ENCODE assay signal across 30 cellular contexts in the genomic region with DNA sequence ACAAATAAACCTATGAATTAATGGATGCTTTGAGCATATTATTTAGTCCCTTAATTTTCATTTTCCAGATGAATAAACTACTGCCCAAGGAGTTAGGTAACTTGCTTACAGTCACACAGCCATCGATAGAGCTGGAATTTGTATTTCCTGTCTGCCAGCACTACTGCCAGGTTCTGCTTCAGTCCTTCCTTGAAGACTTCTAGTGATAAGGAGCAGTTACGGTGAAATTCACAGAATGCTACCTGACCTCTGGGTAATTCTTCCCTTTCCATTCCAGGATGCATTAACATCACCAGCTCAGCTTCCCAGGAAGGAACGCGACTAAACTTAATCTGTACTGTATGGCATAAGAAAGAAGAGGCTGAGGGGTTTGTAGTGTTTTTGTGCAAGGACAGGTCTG. TPM values are rescaled to one million over a fixed set of nuclear protein-coding genes. Genes with fewer than 3 reads are reported as not detected.
"Had no signal": no experiment of that assay in that cellular context is flagged by ENCODE, and none has a peak within 500 bp of the region (broad histone marks: within the 10 kb centered on the region; RNA-seq: fewer than 3 reads in every experiment).

No MANE protein-coding gene starts in this region.

- H3K27me3 ChIP-seq: ascending aorta, breast epithelium, esophagus muscularis mucosa, foreskin keratinocyte, gastrocnemius medialis had no signal

- H3K27ac ChIP-seq: ascending aorta, breast epithelium, esophagus muscularis mucosa, foreskin keratinocyte, gastrocnemius medialis had no signal

- H3K4me1 Mint-ChIP-seq: activated CD4-positive, alpha-beta T cell treated with anti-CD3 and anti-CD28 coated beads, Interleukin-2, amount 10 ng/mL, durations not matched to agents 7 days and 5 days; activated naive CD4-positive, alpha-beta T cell treated with anti-CD3 and anti-CD28 coated beads, Interleukin-2, amount 10 ng/mL, durations not matched to agents 7 days and 5 days; brain had no signal

- H3K4me1 ChIP-seq: ascending aorta, breast epithelium, esophagus muscularis mucosa, foreskin keratinocyte, gastrocnemius medialis had no signal

- H3K27me3 Mint-ChIP-seq: activated CD4-positive, alpha-beta memory T cell treated with anti-CD3 and anti-CD28 coated beads, Interleukin-2, amount 10 ng/mL, durations not matched to agents 7 days and 5 days; activated naive CD4-positive, alpha-beta T cell treated with anti-CD3 and anti-CD28 coated beads, Interleukin-2, amount 10 ng/mL, durations not matched to agents 7 days and 5 days; activated naive CD8-positive, alpha-beta T cell treated with anti-CD3 and anti-CD28 coated beads, Interleukin-2, amount 10 ng/mL, durations not matched to agents 7 days and 5 days; activated T-cell treated with anti-CD3 and anti-CD28 coated beads, Interleukin-2, amount 50 U/mL, for 24 hours; brain; effector memory CD8-positive, alpha-beta T cell had no signal

- H3K4me3 Mint-ChIP-seq: activated CD4-positive, alpha-beta memory T cell treated with anti-CD3 and anti-CD28 coated beads, Interleukin-2, amount 10 ng/mL, durations not matched to agents 7 days and 5 days; activated CD4-positive, alpha-beta T cell treated with anti-CD3 and anti-CD28 coated beads, Interleukin-2, amount 10 ng/mL, durations not matched to agents 7 days and 5 days; activated naive CD4-positive, alpha-beta T cell treated with anti-CD3 and anti-CD28 coated beads, Interleukin-2, amount 10 ng/mL, durations not matched to agents 7 days and 5 days; activated naive CD8-positive, alpha-beta T cell treated with anti-CD3 and anti-CD28 coated beads, Interleukin-2, amount 10 ng/mL, durations not matched to agents 7 days and 5 days; activated T-cell treated with anti-CD3 and anti-CD28 coated beads, Interleukin-2, amount 50 U/mL, for 24 hours; activated T-cell treated with anti-CD3 and anti-CD28 coated beads, Interleukin-2, amount 50 U/mL, for 72 hours; brain; effector memory CD8-positive, alpha-beta T cell had no signal

- H3K27ac Mint-ChIP-seq: activated CD4-positive, alpha-beta memory T cell treated with anti-CD3 and anti-CD28 coated beads, Interleukin-2, amount 10 ng/mL, durations not matched to agents 7 days and 5 days; activated CD4-positive, alpha-beta T cell treated with anti-CD3 and anti-CD28 coated beads, Interleukin-2, amount 10 ng/mL, durations not matched to agents 7 days and 5 days; activated naive CD4-positive, alpha-beta T cell treated with anti-CD3 and anti-CD28 coated beads, Interleukin-2, amount 10 ng/mL, durations not matched to agents 7 days and 5 days; activated naive CD8-positive, alpha-beta T cell treated with anti-CD3 and anti-CD28 coated beads, Interleukin-2, amount 10 ng/mL, durations not matched to agents 7 days and 5 days; activated T-cell treated with anti-CD3 and anti-CD28 coated beads, Interleukin-2, amount 50 U/mL, for 24 hours; brain; effector memory CD8-positive, alpha-beta T cell had no signal

- H3K9me3 ChIP-seq: ascending aorta, breast epithelium, esophagus muscularis mucosa, gastrocnemius medialis had no signal

- ATAC-seq: activated naive CD4-positive, alpha-beta T cell treated with anti-CD3 and anti-CD28 coated beads, Interleukin-2, amount 50 U/mL, for 72 hours; activated T-cell treated with anti-CD3 and anti-CD28 coated beads, Interleukin-2, amount 50 U/mL, for 72 hours; effector memory CD8-positive, alpha-beta T cell; foreskin keratinocyte; gastrocnemius medialis had no signal

- FAIRE-seq: colon had no signal

- H3K4me3 ChIP-seq: ascending aorta, breast epithelium, esophagus muscularis mucosa, gastrocnemius medialis had no signal

- H3K36me3 Mint-ChIP-seq: activated naive CD4-positive, alpha-beta T cell treated with anti-CD3 and anti-CD28 coated beads, Interleukin-2, amount 10 ng/mL, durations not matched to agents 7 days and 5 days; activated naive CD4-positive, alpha-beta T cell treated with anti-CD3 and anti-CD28 coated beads, Interleukin-2, amount 50 U/mL, for 72 hours had no signal

- H3K36me3 ChIP-seq: breast epithelium, esophagus muscularis mucosa, gastrocnemius medialis had no signal

- DNase-seq: activated CD4-positive, alpha-beta memory T cell treated with anti-CD3 and anti-CD28 coated beads, Interleukin-2, amount 10 ng/mL, durations not matched to agents 7 days and 5 days; activated CD4-positive, alpha-beta T cell treated with anti-CD3 and anti-CD28 coated beads for 4 hours; activated CD4-positive, alpha-beta T cell treated with anti-CD3 and anti-CD28 coated beads, Interleukin-2, amount 10 ng/mL, durations not matched to agents 7 days and 5 days; activated CD4-positive, alpha-beta T cell treated with anti-CD3 and anti-CD28 coated beads, Interleukin-2, amount 50 U/mL, for 4 hours; activated CD4-positive, CD25-positive, alpha-beta regulatory T cell; activated CD4-positive, CD25-positive, alpha-beta regulatory T cell treated with anti-CD3 and anti-CD28 coated beads, Interleukin-2, amount 50 U/mL, for 72 hours; activated CD8-positive, alpha-beta memory T cell treated with anti-CD3 and anti-CD28 coated beads, Interleukin-2, amount 50 U/mL, for 48 hours; activated gamma-delta T cell; activated naive CD4-positive, alpha-beta T cell; activated naive CD4-positive, alpha-beta T cell treated with anti-CD3 and anti-CD28 coated beads, Interleukin-2, amount 10 ng/mL, durations not matched to agents 7 days and 5 days; activated naive CD8-positive, alpha-beta T cell treated with anti-CD3 and anti-CD28 coated beads, Interleukin-2, amount 10 ng/mL, durations not matched to agents 7 days and 5 days; activated T-cell treated with anti-CD3 and anti-CD28 coated beads for 4 hours; activated T-cell treated with anti-CD3 and anti-CD28 coated beads, Interleukin-2, amount 50 U/mL, for 24 hours; activated T-cell treated with anti-CD3 and anti-CD28 coated beads, Interleukin-2, amount 50 U/mL, for 72 hours; cortex of kidney; dermis blood vessel endothelial cell; effector CD4-positive, alpha-beta T cell; effector memory CD8-positive, alpha-beta T cell; erythroblast; foreskin keratinocyte; gastrocnemius medialis; glutamatergic neuron; T-helper 2 cell had no signal

- H3K9me3 Mint-ChIP-seq: activated CD4-positive, alpha-beta memory T cell treated with anti-CD3 and anti-CD28 coated beads, Interleukin-2, amount 10 ng/mL, durations not matched to agents 7 days and 5 days; activated CD4-positive, alpha-beta T cell treated with anti-CD3 and anti-CD28 coated beads, Interleukin-2, amount 10 ng/mL, durations not matched to agents 7 days and 5 days; activated naive CD4-positive, alpha-beta T cell treated with anti-CD3 and anti-CD28 coated beads, Interleukin-2, amount 10 ng/mL, durations not matched to agents 7 days and 5 days; activated naive CD4-positive, alpha-beta T cell treated with anti-CD3 and anti-CD28 coated beads, Interleukin-2, amount 50 U/mL, for 72 hours; activated naive CD8-positive, alpha-beta T cell treated with anti-CD3 and anti-CD28 coated beads, Interleukin-2, amount 10 ng/mL, durations not matched to agents 7 days and 5 days; activated T-cell treated with anti-CD3 and anti-CD28 coated beads, Interleukin-2, amount 50 U/mL, for 24 hours; activated T-cell treated with anti-CD3 and anti-CD28 coated beads, Interleukin-2, amount 50 U/mL, for 72 hours; brain; effector memory CD8-positive, alpha-beta T cell had no signal

RNA-seq across cellular contexts. Expression of gene CD160, which starts 11.2 kb away (rescaled TPM):
- total RNA-seq: activated CD4-positive, alpha-beta memory T cell treated with anti-CD3 and anti-CD28 coated beads, Interleukin-2, amount 10 ng/mL, durations not matched to agents 7 days and 5 days; activated CD4-positive, alpha-beta T cell treated with anti-CD3 and anti-CD28 coated beads, Interleukin-2, amount 10 ng/mL, durations not matched to agents 7 days and 5 days; ascending aorta; chondrocyte; dermis blood vessel endothelial cell; foreskin keratinocyte; gastrocnemius medialis had no signal
- polyA plus RNA-seq: foreskin keratinocyte had no signal

RNA-seq across cellular contexts. Expression of gene PDZK1, which starts 23.3 kb away (rescaled TPM):
- total RNA-seq: activated naive CD4-positive, alpha-beta T cell treated with anti-CD3 and anti-CD28 coated beads, Interleukin-2, amount 50 U/mL, for 72 hours; ascending aorta had no signal
